ENCODE assay signal across 11 cellular contexts in genomic region chr10:6065845-6066244, GRCh38. TPM values are rescaled to one million over a fixed set of nuclear protein-coding genes. Genes with fewer than 3 reads are reported as not detected.
A peak's percentile ranks its signal among the peaks of the same experiment; 100 is the strongest.
DNase-seq lines count a peak whose midpoint lies in the region; ATAC-seq and TF ChIP-seq lines count a peak whose summit lies in the region.
"Had no signal": no experiment of that assay in that cellular context is flagged by ENCODE, and none has a peak within 500 bp of the region (broad histone marks: within the 10 kb centered on the region; RNA-seq: fewer than 3 reads in every experiment).

No MANE protein-coding gene starts in this region.

- TF ChIP-seq CTCF in OCI-LY7 (conservative IDR thresholded peaks at IDR 0.05; ENCODE audit: low read length), result no peak
- TF ChIP-seq CTCF in natural killer cell (IDR thresholded peaks at IDR 0.05), result no peak
- TF ChIP-seq CTCF in MCF 10A (IDR thresholded peaks at IDR 0.05; ENCODE audit: unreplicated experiment), result no peak

- H3K27ac ChIP-seq in OCI-LY7 (ENCODE audit: low read depth, low read length, poor library complexity, severe bottlenecking), result no peak overlapping the region
- H3K27ac ChIP-seq: neutrophil, SK-N-MC had no signal

- no peaks in the 10 kb centered on the region for H3K9me3 Mint-ChIP-seq in dendritic cell treated with granulocyte-macrophage colony-stimulating factor and Interleukin-4, amounts not matched to agents 40 ng/mL and 50 ng/mL, for 4 days
- H3K9me3 Mint-ChIP-seq in natural killer cell (no peaks in the 10 kb centered on the region), MCF 10A (ENCODE audit: unreplicated experiment) (no peaks in the 10 kb centered on the region)

- H3K36me3 Mint-ChIP-seq in dendritic cell treated with granulocyte-macrophage colony-stimulating factor and Interleukin-4, amounts not matched to agents 40 ng/mL and 50 ng/mL, for 4 days (ENCODE audit: low read depth), result no peaks in the 10 kb centered on the region
- H3K36me3 Mint-ChIP-seq in natural killer cell (no peaks in the 10 kb centered on the region), MCF 10A (ENCODE audit: insufficient read depth, unreplicated experiment) (no peaks in the 10 kb centered on the region)

- CTCF ChIA-PET in OCI-LY7 (lab: Charles Lee; ENCODE audit: unreplicated experiment), result interaction anchor here (1.3 kb wide), 1 partner anchor 20 kb away, joined by 6 read pairs; no protein-coding TSS in a partner anchor
- CTCF ChIA-PET in MCF 10A (lab: Yijun Ruan, JAX), result interaction anchor here (0.7 to 0.9 kb wide), 3 partner anchors 21 to 99 kb away, joined by 3 to 4 read pairs (median 3); no protein-coding TSS in a partner anchor

- H3K4me3 ChIP-seq in OCI-LY7 (ENCODE audit: low read depth, low read length, poor library complexity, severe bottlenecking), result no peak overlapping the region
- H3K4me3 ChIP-seq: SK-N-MC had no signal

- peaks cover 12% of the 10 kb centered on the region; the same call in 1 of the 2 replicates for H3K79me2 ChIP-seq in OCI-LY7 (ENCODE audit: insufficient read depth, low read depth, low read length)

- intact Hi-C loops in OCI-LY7 (cut with micrococcal nuclease; ENCODE audit: unreplicated experiment) (loop anchor here (10.0 kb wide), 1 partner anchor 371 kb away; no protein-coding TSS in a partner anchor), natural killer cell (cut with micrococcal nuclease) (no loop called here), MCF 10A (cut with micrococcal nuclease) (no loop called here)
- intact Hi-C loops in dendritic cell treated with granulocyte-macrophage colony-stimulating factor and Interleukin-4, amounts not matched to agents 40 ng/mL and 50 ng/mL, for 4 days (cut with micrococcal nuclease), result no loop called here

- BruUV-seq in OCI-LY7 (replicated peaks; lab: Mats Ljungman, UMichigan) (no TSS peak), MCF 10A (replicated peaks; lab: Mats Ljungman, UMichigan) (no TSS peak)

- H2AFZ ChIP-seq in OCI-LY7 (ENCODE audit: low read length), result peak overlapping the region; percentile 32; the same call in 1 of the 2 replicates

- H3K4me2 ChIP-seq in OCI-LY7 (ENCODE audit: low read length), result 0 out of 2 replicates have a peak overlapping the region, but pooled peaks have one; percentile 2

- H3K36me3 ChIP-seq in OCI-LY7 (ENCODE audit: insufficient read depth, low read length), result no peaks in the 10 kb centered on the region
- H3K36me3 ChIP-seq: neutrophil had no signal

- peak in 2 of 3 donors; percentile 15 to 54 for ATAC-seq in natural killer cell
- no peak for ATAC-seq in GM18909 (IDR thresholded peaks at IDR 0.05; ENCODE audit: poor library complexity, unreplicated experiment)

- DNase-seq in CD1c-positive myeloid dendritic cell (ENCODE audit: extremely low spot score) (peak; percentile 44), OCI-LY7 (ENCODE audit: low spot score) (no peak), natural killer cell (no peak), NCI-H2171 treated with DMSO at 0.1 percent for 48 hours (lab: John Stamatoyannopoulos, UW) (no peak), MCF 10A (ENCODE audit: unreplicated experiment) (no peak)
- no peak for DNase-seq in activated effector memory CD4-positive, alpha-beta T cell treated with anti-CD3 and anti-CD28 coated beads, Interleukin-2, amount 50 U/mL, for 16 hours
- DNase-seq: effector memory CD4-positive, alpha-beta T cell had no signal

- POLR2A ChIA-PET in OCI-LY7 (lab: Charles Lee), result interaction anchor here (0.6 to 9.0 kb wide), 7 partner anchors 9 to 247 kb away, joined by 3 to 110 read pairs (median 4); no protein-coding TSS in a partner anchor
- POLR2A ChIA-PET in MCF 10A (lab: Yijun Ruan, JAX), result interaction anchor here (1.0 kb wide), 1 partner anchor 13 kb away, joined by 3 read pairs; no protein-coding TSS in a partner anchor

- H3K4me1 ChIP-seq in OCI-LY7 (ENCODE audit: insufficient read depth, low read length, poor library complexity, severe bottlenecking), result peaks cover 71% of the 10 kb centered on the region

- H3K4me1 Mint-ChIP-seq in dendritic cell treated with granulocyte-macrophage colony-stimulating factor and Interleukin-4, amounts not matched to agents 40 ng/mL and 50 ng/mL, for 4 days (ENCODE audit: low read depth), result peaks cover 64% of the 10 kb centered on the region
- H3K4me1 Mint-ChIP-seq in natural killer cell (peaks cover 36 to 38% of the 10 kb centered on the region in 2 donors), MCF 10A (ENCODE audit: insufficient read depth, unreplicated experiment) (no peaks in the 10 kb centered on the region)

- peaks cover 7% of the 10 kb centered on the region for H3K27me3 Mint-ChIP-seq in dendritic cell treated with granulocyte-macrophage colony-stimulating factor and Interleukin-4, amounts not matched to agents 40 ng/mL and 50 ng/mL, for 4 days
- H3K27me3 Mint-ChIP-seq in natural killer cell (ENCODE audit: low read depth in 2 of 2) (peaks cover 0 to 8% of the 10 kb centered on the region in 2 donors), MCF 10A (ENCODE audit: insufficient read depth, unreplicated experiment) (peaks cover 39% of the 10 kb centered on the region)

- H3K4me3 Mint-ChIP-seq in dendritic cell treated with granulocyte-macrophage colony-stimulating factor and Interleukin-4, amounts not matched to agents 40 ng/mL and 50 ng/mL, for 4 days, result no peak overlapping the region
- H3K4me3 Mint-ChIP-seq in natural killer cell (peak overlapping the region; percentile 49), MCF 10A (ENCODE audit: unreplicated experiment) (no peak overlapping the region)

- H3K9me3 ChIP-seq in OCI-LY7 (ENCODE audit: low read length), result no peaks in the 10 kb centered on the region
- H3K9me3 ChIP-seq: neutrophil had no signal

- H3K9me2 ChIP-seq in OCI-LY7 (ENCODE audit: insufficient read depth, low read length), result no peaks in the 10 kb centered on the region

- H3K27ac Mint-ChIP-seq in dendritic cell treated with granulocyte-macrophage colony-stimulating factor and Interleukin-4, amounts not matched to agents 40 ng/mL and 50 ng/mL, for 4 days, result peak overlapping the region; percentile 32
- peak overlapping the region; percentile 74 for H3K27ac Mint-ChIP-seq in natural killer cell
- H3K27ac Mint-ChIP-seq in MCF 10A (ENCODE audit: low read depth, unreplicated experiment), result no peak overlapping the region

- no peaks in the 10 kb centered on the region for H4K20me1 ChIP-seq in OCI-LY7 (ENCODE audit: insufficient read depth, low read length)

RNA-seq across cellular contexts. Expression of gene IL2RA, which starts 3.7 kb away (rescaled TPM):
- 24.0 and 24.3 TPM in 2 replicates for total RNA-seq in OCI-LY7 (2014; rRNA removed; shearing (Covaris generic))
- total RNA-seq in OCI-LY7 (2022) (22.3 and 27.5 TPM in 2 replicates), natural killer cell (10 to 100 TPM in 1 of 3 donors, 1 to 10 TPM in 2; 3.4 to 11.2 (median 3.7) TPM), MCF 10A (2022) (not detected in 2 replicates)

RNA-seq across cellular contexts. Expression of gene RBM17, which starts 23.0 kb away (rescaled TPM):
- 103 and 152 TPM in 2 replicates for total RNA-seq in OCI-LY7 (2014; rRNA removed; shearing (Covaris generic))
- total RNA-seq in OCI-LY7 (2022) (248 and 266 TPM in 2 replicates), natural killer cell (100 to 1,000 TPM; 120 to 147 (median 147) TPM), MCF 10A (2022) (113 and 128 TPM in 2 replicates)
